ENCODE assay signal across 13 cellular contexts in the genomic region with DNA sequence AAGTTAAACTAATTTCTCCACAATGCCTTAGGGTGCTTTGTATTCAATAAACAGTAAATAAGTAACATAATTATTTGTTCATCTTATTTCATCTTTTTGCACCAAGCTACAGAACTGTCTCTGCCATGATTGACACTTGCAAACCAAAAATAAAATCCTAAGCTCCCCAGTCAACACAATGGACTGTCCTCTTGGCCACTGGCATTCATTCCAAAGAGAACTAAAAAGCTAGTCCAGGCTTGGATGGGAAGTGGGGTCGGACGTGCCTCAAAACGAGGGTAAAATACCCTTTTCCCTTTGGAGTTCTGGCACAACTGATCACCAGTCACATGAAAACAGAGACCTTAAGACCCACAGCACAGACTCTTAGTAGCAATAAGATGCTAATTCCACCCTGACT.
"Had no signal": no experiment of that assay in that cellular context is flagged by ENCODE, and none has a peak within 500 bp of the region (broad histone marks: within the 10 kb centered on the region; RNA-seq: fewer than 3 reads in every experiment).

No MANE protein-coding gene starts in this region.

- H3K36me3 ChIP-seq: esophagus squamous epithelium, gastrocnemius medialis, heart right ventricle, left ventricle myocardium inferior, ovary had no signal

- DNase-seq: activated CD8-positive, alpha-beta memory T cell treated with anti-CD3 and anti-CD28 coated beads, Interleukin-2, amount 10 ng/mL, durations not matched to agents 7 days and 5 days; activated effector memory CD4-positive, alpha-beta T cell treated with anti-CD3 and anti-CD28 coated beads, Interleukin-2, amount 50 U/mL, for 16 hours; activated T-cell treated with anti-CD3 and anti-CD28 coated beads, Interleukin-2, amount 50 U/mL, for 24 hours; esophagus squamous epithelium; gastrocnemius medialis; heart right ventricle; kidney; left ventricle myocardium inferior; mesendoderm; SW 1271 had no signal

- H3K4me1 ChIP-seq: gastrocnemius medialis, heart right ventricle, left ventricle myocardium inferior had no signal

- ATAC-seq: activated CD4-positive, CD25-positive, alpha-beta regulatory T cell treated with anti-CD3 and anti-CD28 coated beads, Interleukin-2, amount 50 U/mL, for 24 hours; activated CD8-positive, alpha-beta memory T cell treated with anti-CD3 and anti-CD28 coated beads, Interleukin-2, amount 10 ng/mL, durations not matched to agents 7 days and 5 days; gastrocnemius medialis; heart right ventricle had no signal

- H3K4me3 ChIP-seq: gastrocnemius medialis, heart right ventricle, left ventricle myocardium inferior, ovary, skin epidermis had no signal

- H3K27me3 ChIP-seq: esophagus squamous epithelium, ovary had no signal

- H3K9me3 ChIP-seq: esophagus squamous epithelium, gastrocnemius medialis, heart right ventricle, left ventricle myocardium inferior, ovary had no signal

- H3K27ac ChIP-seq: gastrocnemius medialis, heart right ventricle, left ventricle myocardium inferior had no signal
